3 cellular contexts compared by ENCODE assay signal in genomic region chr4:38930199-38930598, GRCh38.
TF ChIP-seq lines count a peak whose summit lies in the region.

No MANE protein-coding gene starts in this region.

TF ChIP-seq in SK-N-SH, 30 proteins besides CTCF, POLR2A, EP300 and RAD21 (continued from another document):
- TF ChIP-seq, protein P1, sequence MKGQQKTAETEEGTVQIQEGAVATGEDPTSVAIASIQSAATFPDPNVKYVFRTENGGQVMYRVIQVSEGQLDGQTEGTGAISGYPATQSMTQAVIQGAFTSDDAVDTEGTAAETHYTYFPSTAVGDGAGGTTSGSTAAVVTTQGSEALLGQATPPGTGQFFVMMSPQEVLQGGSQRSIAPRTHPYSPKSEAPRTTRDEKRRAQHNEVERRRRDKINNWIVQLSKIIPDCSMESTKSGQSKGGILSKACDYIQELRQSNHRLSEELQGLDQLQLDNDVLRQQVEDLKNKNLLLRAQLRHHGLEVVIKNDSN (IDR thresholded peaks at IDR 0.05; ENCODE audit: borderline replicate concordance, low read depth), result no peak
- no peak for TF ChIP-seq TAF1 (IDR thresholded peaks at IDR 0.05; ENCODE audit: borderline replicate concordance, low read depth, low read length)
- no peak for TF ChIP-seq RXRA (IDR thresholded peaks at IDR 0.05; ENCODE audit: borderline replicate concordance, low read depth)
- TF ChIP-seq TCF12 (IDR thresholded peaks at IDR 0.05), result no peak

TF ChIP-seq in SK-N-SH treated with all-trans-retinoic acid at 6 μM for 48 hours, 23 proteins besides CTCF, POLR2A, EP300 and RAD21 (continued from another document):
- TF ChIP-seq, protein P2, sequence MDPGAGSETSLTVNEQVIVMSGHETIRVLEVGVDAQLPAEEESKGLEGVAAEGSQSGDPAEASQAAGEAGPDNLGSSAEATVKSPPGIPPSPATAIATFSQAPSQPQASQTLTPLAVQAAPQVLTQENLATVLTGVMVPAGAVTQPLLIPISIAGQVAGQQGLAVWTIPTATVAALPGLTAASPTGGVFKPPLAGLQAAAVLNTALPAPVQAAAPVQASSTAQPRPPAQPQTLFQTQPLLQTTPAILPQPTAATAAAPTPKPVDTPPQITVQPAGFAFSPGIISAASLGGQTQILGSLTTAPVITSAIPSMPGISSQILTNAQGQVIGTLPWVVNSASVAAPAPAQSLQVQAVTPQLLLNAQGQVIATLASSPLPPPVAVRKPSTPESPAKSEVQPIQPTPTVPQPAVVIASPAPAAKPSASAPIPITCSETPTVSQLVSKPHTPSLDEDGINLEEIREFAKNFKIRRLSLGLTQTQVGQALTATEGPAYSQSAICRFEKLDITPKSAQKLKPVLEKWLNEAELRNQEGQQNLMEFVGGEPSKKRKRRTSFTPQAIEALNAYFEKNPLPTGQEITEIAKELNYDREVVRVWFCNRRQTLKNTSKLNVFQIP (CRISPR knock-in tag; IDR thresholded peaks at IDR 0.05; ENCODE audit: borderline replicate concordance, low read depth), result no peak
- TF ChIP-seq ARNTL (CRISPR knock-in tag; IDR thresholded peaks at IDR 0.05; ENCODE audit: borderline replicate concordance, low read depth) (no peak), TCF4 (CRISPR knock-in tag; IDR thresholded peaks at IDR 0.05; ENCODE audit: borderline replicate concordance) (no peak), PATZ1 (CRISPR knock-in tag; IDR thresholded peaks at IDR 0.05; ENCODE audit: borderline replicate concordance) (no peak), ZFP30 (CRISPR knock-in tag; IDR thresholded peaks at IDR 0.05) (no peak), ZC3H10 (CRISPR knock-in tag; IDR thresholded peaks at IDR 0.05) (no peak), GLIS3 (CRISPR knock-in tag; IDR thresholded peaks at IDR 0.05) (no peak), ZNF70 (CRISPR knock-in tag; IDR thresholded peaks at IDR 0.05) (no peak), ISL1 (CRISPR knock-in tag; IDR thresholded peaks at IDR 0.05) (no peak), ZNF565 (CRISPR knock-in tag; conservative IDR thresholded peaks at IDR 0.05; ENCODE audit: low read depth) (no peak), CSDC2 (CRISPR knock-in tag; IDR thresholded peaks at IDR 0.05) (no peak), PPARA (CRISPR knock-in tag; IDR thresholded peaks at IDR 0.05; ENCODE audit: borderline replicate concordance) (no peak), ZFP3 (CRISPR knock-in tag; IDR thresholded peaks at IDR 0.05) (no peak), SNAI2 (CRISPR knock-in tag; IDR thresholded peaks at IDR 0.05) (no peak)
- TF ChIP-seq, protein P3, sequence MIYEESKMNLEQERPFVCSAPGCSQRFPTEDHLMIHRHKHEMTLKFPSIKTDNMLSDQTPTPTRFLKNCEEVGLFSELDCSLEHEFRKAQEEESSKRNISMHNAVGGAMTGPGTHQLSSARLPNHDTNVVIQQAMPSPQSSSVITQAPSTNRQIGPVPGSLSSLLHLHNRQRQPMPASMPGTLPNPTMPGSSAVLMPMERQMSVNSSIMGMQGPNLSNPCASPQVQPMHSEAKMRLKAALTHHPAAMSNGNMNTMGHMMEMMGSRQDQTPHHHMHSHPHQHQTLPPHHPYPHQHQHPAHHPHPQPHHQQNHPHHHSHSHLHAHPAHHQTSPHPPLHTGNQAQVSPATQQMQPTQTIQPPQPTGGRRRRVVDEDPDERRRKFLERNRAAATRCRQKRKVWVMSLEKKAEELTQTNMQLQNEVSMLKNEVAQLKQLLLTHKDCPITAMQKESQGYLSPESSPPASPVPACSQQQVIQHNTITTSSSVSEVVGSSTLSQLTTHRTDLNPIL (CRISPR knock-in tag; IDR thresholded peaks at IDR 0.05; ENCODE audit: low read depth), result no peak

TF ChIP-seq in GM12878, 131 proteins besides CTCF, POLR2A, EP300 and RAD21 (continued from another document):
- TF ChIP-seq BCLAF1 (IDR thresholded peaks at IDR 0.05) (no peak), BCL11A (IDR thresholded peaks at IDR 0.05; ENCODE audit: low read depth, low read length) (0 out of 2 replicates have a peak, but pooled peaks have one; percentile 23), CEBPB (IDR thresholded peaks at IDR 0.05; ENCODE audit: borderline replicate concordance in 1 of 2, low read depth in 2 of 2, low read length in 2 of 2) (no peak), ATF7 (IDR thresholded peaks at IDR 0.05; ENCODE audit: low read depth) (peak; percentile 47), RUNX3 (IDR thresholded peaks at IDR 0.05; ENCODE audit: low read length) (peak; percentile 63), GABPA (IDR thresholded peaks at IDR 0.05; ENCODE audit: low read depth) (0 out of 2 replicates have a peak, but pooled peaks have one; percentile 17), TCF12 (IDR thresholded peaks at IDR 0.05; ENCODE audit: low read depth, low read length) (peak; percentile 51; the same call in 1 of the 2 replicates), ELK1 (IDR thresholded peaks at IDR 0.05; ENCODE audit: low read depth, low read length) (no peak), IKZF2 (IDR thresholded peaks at IDR 0.05) (peak in 1 of 2 experiments; percentile 64; a peak in 3 of 4 replicates), MTA2 (IDR thresholded peaks at IDR 0.05; ENCODE audit: low read depth) (peak; percentile 53; the same call in 1 of the 2 replicates), MYC (IDR thresholded peaks at IDR 0.05; ENCODE audit: insufficient read depth, insufficient read length, insufficient replicate concordance, low read length, severe bottlenecking) (no peak), NR2F1 (conservative IDR thresholded peaks at IDR 0.05) (peak; percentile 73), HDAC6 (IDR thresholded peaks at IDR 0.05; ENCODE audit: unreplicated experiment) (no peak), SRF (IDR thresholded peaks at IDR 0.05; ENCODE audit: low read depth in 2 of 2, low read length in 2 of 2) (no peak), IKZF1 (conservative IDR thresholded peaks at IDR 0.05) (peak; percentile 57; the same call in 1 of the 2 replicates), JUNB (IDR thresholded peaks at IDR 0.05) (peak; percentile 78), SMC3 (IDR thresholded peaks at IDR 0.05; ENCODE audit: borderline replicate concordance, low read length) (no peak), SUZ12 (IDR thresholded peaks at IDR 0.05; ENCODE audit: unreplicated experiment) (no peak), ZNF207 (IDR thresholded peaks at IDR 0.05; ENCODE audit: borderline replicate concordance) (no peak), ETV6 (conservative IDR thresholded peaks at IDR 0.05 in 1 of 2, IDR thresholded peaks at IDR 0.05 in 1 of 2; ENCODE audit: borderline replicate concordance in 1 of 2, low read depth in 1 of 2) (peak in 1 of 2 experiments; percentile 64; a peak in 1 of 4 replicates), FOS (IDR thresholded peaks at IDR 0.05; ENCODE audit: borderline replicate concordance, extremely low read depth, insufficient read length) (no peak), FOXM1 (IDR thresholded peaks at IDR 0.05; ENCODE audit: low read depth, low read length) (peak; percentile 53; the same call in 1 of the 2 replicates), SPI1 (IDR thresholded peaks at IDR 0.05; ENCODE audit: borderline replicate concordance, insufficient read depth, low read depth, low read length) (no peak), CHD1 (IDR thresholded peaks at IDR 0.05; ENCODE audit: low read depth, low read length) (no peak), POLR2AphosphoS2 (IDR thresholded peaks at IDR 0.05; ENCODE audit: low read depth, low read length) (no peak), HSF1 (IDR thresholded peaks at IDR 0.05; ENCODE audit: low read depth, low read length) (no peak), NFIC (IDR thresholded peaks at IDR 0.05; ENCODE audit: low read depth, low read length) (peak; percentile 64), RAD51 (IDR thresholded peaks at IDR 0.05) (no peak)
- TF ChIP-seq, protein P4, sequence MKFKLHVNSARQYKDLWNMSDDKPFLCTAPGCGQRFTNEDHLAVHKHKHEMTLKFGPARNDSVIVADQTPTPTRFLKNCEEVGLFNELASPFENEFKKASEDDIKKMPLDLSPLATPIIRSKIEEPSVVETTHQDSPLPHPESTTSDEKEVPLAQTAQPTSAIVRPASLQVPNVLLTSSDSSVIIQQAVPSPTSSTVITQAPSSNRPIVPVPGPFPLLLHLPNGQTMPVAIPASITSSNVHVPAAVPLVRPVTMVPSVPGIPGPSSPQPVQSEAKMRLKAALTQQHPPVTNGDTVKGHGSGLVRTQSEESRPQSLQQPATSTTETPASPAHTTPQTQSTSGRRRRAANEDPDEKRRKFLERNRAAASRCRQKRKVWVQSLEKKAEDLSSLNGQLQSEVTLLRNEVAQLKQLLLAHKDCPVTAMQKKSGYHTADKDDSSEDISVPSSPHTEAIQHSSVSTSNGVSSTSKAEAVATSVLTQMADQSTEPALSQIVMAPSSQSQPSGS (IDR thresholded peaks at IDR 0.05; ENCODE audit: low read length), result peak; percentile 48; the same call in 1 of the 2 replicates
TF ChIP-seq in GM12878: peak in this region for 16.
